Comparison of ENCODE assay signal across 12 cellular contexts in the genomic region with DNA sequence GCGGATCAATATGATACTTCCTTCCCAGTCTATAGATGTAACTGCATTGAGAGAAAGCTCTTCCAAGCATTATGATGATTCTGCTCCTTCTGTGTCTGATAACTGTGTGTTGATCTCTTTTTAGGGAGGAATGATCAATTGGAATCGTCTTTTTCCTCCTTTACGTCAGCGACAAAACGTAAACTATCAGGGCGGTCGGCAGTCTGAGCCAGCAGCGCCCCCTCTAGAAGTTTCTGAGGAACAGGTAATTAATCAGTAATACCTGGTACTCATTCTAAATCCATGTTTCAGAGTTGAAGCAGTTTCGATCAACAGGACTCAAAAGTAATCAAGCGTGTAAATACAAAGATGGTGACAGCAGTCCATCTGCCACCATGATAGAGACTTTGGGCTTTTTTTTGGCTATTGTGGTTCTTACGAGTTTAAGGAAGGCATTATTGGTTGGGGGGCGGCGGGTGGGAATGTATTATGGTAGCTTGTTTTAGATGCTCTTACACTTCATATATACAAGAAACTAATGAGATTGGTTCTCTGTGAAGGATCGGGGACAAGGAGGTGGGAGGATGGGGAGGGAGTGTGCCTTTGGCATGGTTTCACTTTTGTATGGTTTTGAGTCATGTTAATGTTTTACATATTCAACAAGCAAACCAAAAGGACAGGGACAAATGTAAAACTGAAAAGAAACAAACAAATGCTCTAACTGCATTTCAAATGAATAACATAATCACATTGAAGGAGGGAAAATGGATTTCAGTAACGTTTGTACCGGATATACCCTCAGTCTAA.
A peak's percentile ranks its signal among the peaks of the same experiment; 100 is the strongest.
DNase-seq lines count a peak whose midpoint lies in the region; ATAC-seq and TF ChIP-seq lines count a peak whose summit lies in the region.
"Had no signal": no experiment of that assay in that cellular context is flagged by ENCODE, and none has a peak within 500 bp of the region (broad histone marks: within the 10 kb centered on the region; RNA-seq: fewer than 3 reads in every experiment).

No MANE protein-coding gene starts in this region.

- no peak overlapping the region for H3K23ac ChIP-seq in neuronal stem cell (ENCODE audit: low read depth, low read length, poor library complexity)

- H3K36me3 ChIP-seq in DOHH2 (ENCODE audit: control insufficient read depth, low read length) (peaks cover 9% of the 10 kb centered on the region; the same call in 1 of the 2 replicates), H7 (replicated peaks; ENCODE audit: control insufficient read depth, insufficient read depth, low read length) (no peaks in the 10 kb centered on the region; the same call in 1 of the 2 replicates), neuronal stem cell (replicated peaks in 1 of 2; ENCODE audit: control insufficient read depth in 2 of 2, insufficient read depth in 2 of 2, low read length in 2 of 2) (peaks cover 2 to 38% of the 10 kb centered on the region in 2 donors)

- no peaks in the 10 kb centered on the region for H3K79me1 ChIP-seq in neuronal stem cell (ENCODE audit: low read depth, low read length)

- H3K4me3 Mint-ChIP-seq in activated CD8-positive, alpha-beta T cell treated with anti-CD3 and anti-CD28 coated beads, Interleukin-2, amount 10 ng/mL, durations not matched to agents 7 days and 5 days = no peak overlapping the region

- no peak overlapping the region for H2BK5ac ChIP-seq in neuronal stem cell (ENCODE audit: low read length)

- no peak for ATAC-seq in activated CD8-positive, alpha-beta T cell treated with anti-CD3 and anti-CD28 coated beads, Interleukin-2, amount 10 ng/mL, durations not matched to agents 7 days and 5 days
- no peak for ATAC-seq in GM19467 (IDR thresholded peaks at IDR 0.05; ENCODE audit: unreplicated experiment)

- H3K4me1 ChIP-seq in DOHH2 (ENCODE audit: control insufficient read depth, low read length) (no peaks in the 10 kb centered on the region), neuronal stem cell (ENCODE audit: control insufficient read depth in 2 of 2, insufficient read depth in 1 of 2, low read depth in 1 of 2, low read length in 2 of 2) (no peaks in the 10 kb centered on the region)

- H3K36me3 Mint-ChIP-seq in activated CD8-positive, alpha-beta T cell treated with anti-CD3 and anti-CD28 coated beads, Interleukin-2, amount 10 ng/mL, durations not matched to agents 7 days and 5 days (ENCODE audit: low read depth) = peaks cover 64% of the 10 kb centered on the region

- peak; percentile 15 for TF ChIP-seq CTCF in DOHH2 (IDR thresholded peaks at IDR 0.05; ENCODE audit: low read depth, low read length, poor library complexity, severe bottlenecking)

- H2AK5ac ChIP-seq in neuronal stem cell (ENCODE audit: low read depth, low read length) = no peak overlapping the region

- H4K8ac ChIP-seq in neuronal stem cell (ENCODE audit: low read depth, low read length) = no peak overlapping the region

- DNase-seq in H7 = peak; percentile 71
- DNase-seq in activated CD8-positive, alpha-beta T cell treated with anti-CD3 and anti-CD28 coated beads, Interleukin-2, amount 10 ng/mL, durations not matched to agents 7 days and 5 days = peak; percentile 27
- DNase-seq in lung microvascular endothelial cell (ENCODE audit: low read depth in 2 of 2) = peak; percentile 17 to 31
- no peak for DNase-seq in neuronal stem cell (ENCODE audit: low spot score)
- DNase-seq in midbrain (lab: John Stamatoyannopoulos, UW) = no peak
- no peak for DNase-seq in DMS 273 (lab: John Stamatoyannopoulos, UW; ENCODE audit: unreplicated experiment)
- DNase-seq: KG1, NCI-H2171 treated with DMSO at 0.1 percent for 48 hours, RPMI8226 had no signal

- H3K14ac ChIP-seq in neuronal stem cell (ENCODE audit: low read length) = no peak overlapping the region

- no CpG with 5 or more reads among the region's 16 CpGs for WGBS in neuronal stem cell (ENCODE audit: extremely low coverage in 2 of 2, insufficient read length in 2 of 2, insufficient replicate concordance in 1 of 2), 2 donors

- H3K4me2 ChIP-seq in DOHH2 (ENCODE audit: low read length) (no peak overlapping the region), neuronal stem cell (ENCODE audit: insufficient read depth, low read length, poor library complexity, severe bottlenecking) (no peak overlapping the region)

- H3K9me3 Mint-ChIP-seq in activated CD8-positive, alpha-beta T cell treated with anti-CD3 and anti-CD28 coated beads, Interleukin-2, amount 10 ng/mL, durations not matched to agents 7 days and 5 days (ENCODE audit: insufficient read depth) = no peaks in the 10 kb centered on the region

- H2AFZ ChIP-seq in neuronal stem cell (ENCODE audit: low read length) = no peak overlapping the region

- H3K18ac ChIP-seq in neuronal stem cell (ENCODE audit: low read length) = no peak overlapping the region

- no peak overlapping the region for H3K9ac ChIP-seq in neuronal stem cell (ENCODE audit: low read depth, low read length, poor library complexity)

- CTCF ChIA-PET in activated CD8-positive, alpha-beta T cell treated with anti-CD3 and anti-CD28 coated beads, Interleukin-2, amount 10 ng/mL, durations not matched to agents 7 days and 5 days (lab: Charles Lee) = interaction anchor here (0.9 to 3.7 kb wide), 12 partner anchors 8 to 191 kb away, joined by 3 to 22 read pairs (median 6); a partner anchor contains a TSS

- H3K4ac ChIP-seq in neuronal stem cell (ENCODE audit: low read length) = no peak overlapping the region

- H2BK15ac ChIP-seq in neuronal stem cell (ENCODE audit: low read length) = no peak overlapping the region

- H3K27ac ChIP-seq in DOHH2 (ENCODE audit: low read depth, low read length) = no peak overlapping the region
- no peak overlapping the region for H3K27ac ChIP-seq in neuronal stem cell (replicated peaks; ENCODE audit: low read length)
- H3K27ac ChIP-seq: esophagus muscularis mucosa had no signal

- H3K4me3 ChIP-seq in DOHH2 (ENCODE audit: low read length) = no peak overlapping the region
- no peak overlapping the region for H3K4me3 ChIP-seq in H7 (ENCODE audit: insufficient read depth, low read depth, low read length)
- no peak overlapping the region for H3K4me3 ChIP-seq in neuronal stem cell (ENCODE audit: low read length in 2 of 2)
- H3K4me3 ChIP-seq: esophagus muscularis mucosa had no signal

- H2BK120ac ChIP-seq in neuronal stem cell (ENCODE audit: low read depth, low read length) = no peak overlapping the region

- H3K27me3 Mint-ChIP-seq in activated CD8-positive, alpha-beta T cell treated with anti-CD3 and anti-CD28 coated beads, Interleukin-2, amount 10 ng/mL, durations not matched to agents 7 days and 5 days (ENCODE audit: low read depth) = no peaks in the 10 kb centered on the region

- peaks cover 71% of the 10 kb centered on the region for H3K4me1 Mint-ChIP-seq in activated CD8-positive, alpha-beta T cell treated with anti-CD3 and anti-CD28 coated beads, Interleukin-2, amount 10 ng/mL, durations not matched to agents 7 days and 5 days (ENCODE audit: low read depth)

- no peaks in the 10 kb centered on the region for H3K9me2 ChIP-seq in DOHH2 (replicated peaks; ENCODE audit: control insufficient read depth, low read length)

- H3K27ac Mint-ChIP-seq in activated CD8-positive, alpha-beta T cell treated with anti-CD3 and anti-CD28 coated beads, Interleukin-2, amount 10 ng/mL, durations not matched to agents 7 days and 5 days = peak overlapping the region; percentile 28

- no peaks in the 10 kb centered on the region for H3K9me3 ChIP-seq in DOHH2 (ENCODE audit: control insufficient read depth, insufficient read depth, low read length)
- H3K9me3 ChIP-seq in neuronal stem cell (replicated peaks in 1 of 2; ENCODE audit: control insufficient read depth in 2 of 2, insufficient read depth in 1 of 2, low read depth in 1 of 2, low read length in 2 of 2) = no peaks in the 10 kb centered on the region
- H3K9me3 ChIP-seq: esophagus muscularis mucosa had no signal

- H4K91ac ChIP-seq in neuronal stem cell (ENCODE audit: low read depth, low read length, poor library complexity) = no peak overlapping the region

- H3K27me3 ChIP-seq in DOHH2 (ENCODE audit: control insufficient read depth, low read length) (no peaks in the 10 kb centered on the region), H7 (ENCODE audit: control insufficient read depth, insufficient read depth, low read length) (no peaks in the 10 kb centered on the region), neuronal stem cell (ENCODE audit: control insufficient read depth in 3 of 3, insufficient read depth in 3 of 3, low read depth in 1 of 3, low read length in 3 of 3) (no peaks in the 10 kb centered on the region)
- H3K27me3 ChIP-seq: esophagus muscularis mucosa had no signal

- no peak overlapping the region for H2BK12ac ChIP-seq in neuronal stem cell (ENCODE audit: low read length)

- H3F3A ChIP-seq in DOHH2 (ENCODE audit: control insufficient read depth, insufficient read depth) = no peaks in the 10 kb centered on the region

- H4K20me1 ChIP-seq in DOHH2 (ENCODE audit: control insufficient read depth, insufficient read depth, low read depth, low read length) = no peaks in the 10 kb centered on the region

- no peaks in the 10 kb centered on the region for H3K79me2 ChIP-seq in DOHH2 (ENCODE audit: control insufficient read depth, low read length)

- POLR2A ChIA-PET in activated CD8-positive, alpha-beta T cell treated with anti-CD3 and anti-CD28 coated beads, Interleukin-2, amount 10 ng/mL, durations not matched to agents 7 days and 5 days (lab: Charles Lee) = interaction anchor here (1.1 to 1.7 kb wide), 4 partner anchors 10 to 16 kb away, joined by 3 to 8 read pairs (median 4); no protein-coding TSS in a partner anchor

Comparison
In these comparisons a context has a peak if more than half of its experiments do, and no peak if none do; other contexts are left out.
1. DNase-seq: peak in H7 (single experiment), activated CD8-positive, alpha-beta T cell treated with anti-CD3 and anti-CD28 coated beads, Interleukin-2, amount 10 ng/mL, durations not matched to agents 7 days and 5 days (single experiment) and lung microvascular endothelial cell (2 of 2); none in neuronal stem cell (single experiment), midbrain (single experiment) and DMS 273 (single experiment).